In the genomic region with DNA sequence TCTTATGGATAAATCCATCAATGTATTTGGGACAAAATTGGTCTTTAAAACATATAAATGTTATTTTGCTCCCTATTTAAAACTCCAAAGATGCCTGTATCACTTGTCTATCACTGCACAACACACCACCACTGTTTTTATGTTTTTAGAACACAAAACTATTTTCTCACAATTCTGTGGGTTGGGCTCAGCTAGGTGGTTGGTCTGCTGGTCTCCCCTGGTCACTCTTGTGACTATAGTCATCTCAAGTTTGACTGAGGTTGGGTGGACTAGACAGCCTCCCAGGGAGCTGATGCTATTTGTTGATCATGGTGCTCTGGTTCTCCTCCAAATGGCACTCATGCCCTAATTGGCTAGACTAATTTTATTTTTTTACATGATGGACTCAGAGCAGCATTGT, we compare ENCODE assay signal across 42 cellular contexts. TPM values are rescaled to one million over a fixed set of nuclear protein-coding genes. Genes with fewer than 3 reads are reported as not detected.
"Had no signal": no experiment of that assay in that cellular context is flagged by ENCODE, and none has a peak within 500 bp of the region (broad histone marks: within the 10 kb centered on the region; RNA-seq: fewer than 3 reads in every experiment).

No MANE protein-coding gene starts in this region.

- FAIRE-seq: astrocyte, bronchial epithelial cell had no signal

- H3K27me3 Mint-ChIP-seq: activated naive CD4-positive, alpha-beta T cell treated with anti-CD3 and anti-CD28 coated beads, Interleukin-2, amount 10 ng/mL, durations not matched to agents 7 days and 5 days; activated naive CD8-positive, alpha-beta T cell treated with anti-CD3 and anti-CD28 coated beads for 36 hours had no signal

- H3K4me1 Mint-ChIP-seq: activated naive CD4-positive, alpha-beta T cell treated with anti-CD3 and anti-CD28 coated beads, Interleukin-2, amount 10 ng/mL, durations not matched to agents 7 days and 5 days; activated naive CD4-positive, alpha-beta T cell treated with anti-CD3 and anti-CD28 coated beads, Interleukin-2, amount 50 U/mL, for 24 hours; activated naive CD8-positive, alpha-beta T cell treated with anti-CD3 and anti-CD28 coated beads for 36 hours; activated naive CD8-positive, alpha-beta T cell treated with anti-CD3 and anti-CD28 coated beads, Interleukin-2, amount 10 ng/mL, durations not matched to agents 7 days and 5 days; activated naive CD8-positive, alpha-beta T cell treated with anti-CD3 and anti-CD28 coated beads, Interleukin-2, amount 50 U/mL, for 24 hours; activated T-helper 17 cell treated with anti-CD3 and anti-CD28 coated beads, Interleukin-2, amount 50 U/mL, for 72 hours; brain; central memory CD8-positive, alpha-beta T cell had no signal

- H3K36me3 ChIP-seq: adrenal gland, ascending aorta, brain microvascular endothelial cell, breast epithelium, cardiac muscle cell had no signal

- DNase-seq: activated effector memory CD4-positive, alpha-beta T cell treated with anti-CD3 and anti-CD28 coated beads, Interleukin-2, amount 50 U/mL, for 16 hours; activated effector memory CD4-positive, alpha-beta T cell treated with Interleukin-2 at 50 U/mL for 16 hours; activated gamma-delta T cell; activated gamma-delta T cell treated with Interleukin-2 at 50 U/mL for 16 hours; activated naive CD4-positive, alpha-beta T cell; activated naive CD4-positive, alpha-beta T cell treated with anti-CD3 and anti-CD28 coated beads for 36 hours; activated naive CD4-positive, alpha-beta T cell treated with anti-CD3 and anti-CD28 coated beads, Interleukin-2, amount 10 ng/mL, durations not matched to agents 7 days and 5 days; activated naive CD4-positive, alpha-beta T cell treated with anti-CD3 and anti-CD28 coated beads, Interleukin-2, amount 50 U/mL, for 16 hours; activated naive CD4-positive, alpha-beta T cell treated with Interleukin-2 at 50 U/mL for 16 hours; activated naive CD8-positive, alpha-beta T cell treated with anti-CD3 and anti-CD28 coated beads for 36 hours; activated naive CD8-positive, alpha-beta T cell treated with anti-CD3 and anti-CD28 coated beads, Interleukin-2, amount 10 ng/mL, durations not matched to agents 7 days and 5 days; activated naive CD8-positive, alpha-beta T cell treated with anti-CD3 and anti-CD28 coated beads, Interleukin-2, amount 50 U/mL, for 24 hours; activated T-cell treated with anti-CD3 and anti-CD28 coated beads, Interleukin-2, amount 50 U/mL, for 1 hour; activated T-cell treated with anti-CD3 and anti-CD28 coated beads, Interleukin-2, amount 50 U/mL, for 24 hours; activated T-cell treated with anti-CD3 and anti-CD28 coated beads, Interleukin-2, amount 50 U/mL, for 4 hours; activated T-cell treated with anti-CD3 and anti-CD28 coated beads, Interleukin-2, amount 50 U/mL, for 48 hours; activated T-cell treated with anti-CD3 and anti-CD28 coated beads, Interleukin-2, amount 50 U/mL, for 72 hours; adrenal gland; amniotic stem cell; amygdala; anterior cingulate cortex; aorta; body of pancreas; brain microvascular endothelial cell; caudate nucleus; central memory CD4-positive, alpha-beta T cell; cerebellar nuclear complex had no signal

- H3K9me3 ChIP-seq: adrenal gland, ascending aorta, body of pancreas, breast epithelium had no signal

- H3K4me1 ChIP-seq: adrenal gland, ascending aorta, breast epithelium had no signal

- ATAC-seq: activated naive CD4-positive, alpha-beta T cell treated with anti-CD3 and anti-CD28 coated beads, Interleukin-2, amount 50 U/mL, for 72 hours; activated naive CD8-positive, alpha-beta T cell treated with anti-CD3 and anti-CD28 coated beads, Interleukin-2, amount 50 U/mL, for 24 hours; activated T-cell treated with anti-CD3 and anti-CD28 coated beads, Interleukin-2, amount 50 U/mL, for 4 hours; activated T-cell treated with anti-CD3 and anti-CD28 coated beads, Interleukin-2, amount 50 U/mL, for 72 hours; activated T-helper 17 cell treated with anti-CD3 and anti-CD28 coated beads, Interleukin-2, amount 50 U/mL, for 72 hours; body of pancreas had no signal

- H3K36me3 Mint-ChIP-seq: activated naive CD4-positive, alpha-beta T cell treated with anti-CD3 and anti-CD28 coated beads, Interleukin-2, amount 10 ng/mL, durations not matched to agents 7 days and 5 days; activated naive CD4-positive, alpha-beta T cell treated with anti-CD3 and anti-CD28 coated beads, Interleukin-2, amount 50 U/mL, for 24 hours; activated naive CD4-positive, alpha-beta T cell treated with anti-CD3 and anti-CD28 coated beads, Interleukin-2, amount 50 U/mL, for 72 hours; activated naive CD8-positive, alpha-beta T cell; activated naive CD8-positive, alpha-beta T cell treated with anti-CD3 and anti-CD28 coated beads for 36 hours; activated naive CD8-positive, alpha-beta T cell treated with anti-CD3 and anti-CD28 coated beads, Interleukin-2, amount 10 ng/mL, durations not matched to agents 7 days and 5 days; brain had no signal

- H3K27ac ChIP-seq: ascending aorta, body of pancreas, brain microvascular endothelial cell, breast epithelium, cardiac muscle cell had no signal

- H3K27ac Mint-ChIP-seq: activated naive CD4-positive, alpha-beta T cell treated with anti-CD3 and anti-CD28 coated beads for 36 hours; activated naive CD4-positive, alpha-beta T cell treated with anti-CD3 and anti-CD28 coated beads, Interleukin-2, amount 10 ng/mL, durations not matched to agents 7 days and 5 days; activated naive CD4-positive, alpha-beta T cell treated with anti-CD3 and anti-CD28 coated beads, Interleukin-2, amount 50 U/mL, for 24 hours; activated naive CD4-positive, alpha-beta T cell treated with anti-CD3 and anti-CD28 coated beads, Interleukin-2, amount 50 U/mL, for 72 hours; activated naive CD8-positive, alpha-beta T cell; activated naive CD8-positive, alpha-beta T cell treated with anti-CD3 and anti-CD28 coated beads for 36 hours; activated naive CD8-positive, alpha-beta T cell treated with anti-CD3 and anti-CD28 coated beads, Interleukin-2, amount 10 ng/mL, durations not matched to agents 7 days and 5 days; activated naive CD8-positive, alpha-beta T cell treated with anti-CD3 and anti-CD28 coated beads, Interleukin-2, amount 50 U/mL, for 24 hours; activated T-cell treated with anti-CD3 and anti-CD28 coated beads, Interleukin-2, amount 50 U/mL, for 24 hours; activated T-cell treated with anti-CD3 and anti-CD28 coated beads, Interleukin-2, amount 50 U/mL, for 72 hours; activated T-helper 1 cell treated with anti-CD3 and anti-CD28 coated beads, Interleukin-12 subunit alpha, Interleukin-12 subunit beta, Interleukin-2, Interleukin-4 antibody, amounts not matched to agents 30 ng/mL and 10 ng/mL and 1 ng/mL, durations not matched to agents 14 hours and 24 hours and 36 hours; activated T-helper 17 cell treated with anti-CD3 and anti-CD28 coated beads, Interleukin-2, amount 50 U/mL, for 72 hours; activated T-helper 2 cell treated with anti-CD3 and anti-CD28 coated beads, Interferon-gamma antibody, Interleukin-2, Interleukin-4, amounts not matched to agents 10 μg/mL and 5 μg/mL and 100 μg/mL, durations not matched to agents 14 hours and 24 hours and 36 hours; brain had no signal

- H3K27me3 ChIP-seq: adrenal gland, ascending aorta, body of pancreas, brain microvascular endothelial cell, breast epithelium, cardiac muscle cell had no signal

- H3K4me3 ChIP-seq: adrenal gland, ascending aorta, body of pancreas, breast epithelium, cardiac muscle cell had no signal

- H3K4me3 Mint-ChIP-seq: activated naive CD4-positive, alpha-beta T cell treated with anti-CD3 and anti-CD28 coated beads for 36 hours; activated naive CD4-positive, alpha-beta T cell treated with anti-CD3 and anti-CD28 coated beads, Interleukin-2, amount 10 ng/mL, durations not matched to agents 7 days and 5 days; activated naive CD4-positive, alpha-beta T cell treated with anti-CD3 and anti-CD28 coated beads, Interleukin-2, amount 50 U/mL, for 24 hours; activated naive CD8-positive, alpha-beta T cell; activated naive CD8-positive, alpha-beta T cell treated with anti-CD3 and anti-CD28 coated beads for 36 hours; activated naive CD8-positive, alpha-beta T cell treated with anti-CD3 and anti-CD28 coated beads, Interleukin-2, amount 10 ng/mL, durations not matched to agents 7 days and 5 days; activated naive CD8-positive, alpha-beta T cell treated with anti-CD3 and anti-CD28 coated beads, Interleukin-2, amount 50 U/mL, for 24 hours; activated T-cell treated with anti-CD3 and anti-CD28 coated beads, Interleukin-2, amount 50 U/mL, for 24 hours; activated T-cell treated with anti-CD3 and anti-CD28 coated beads, Interleukin-2, amount 50 U/mL, for 4 hours; activated T-cell treated with anti-CD3 and anti-CD28 coated beads, Interleukin-2, amount 50 U/mL, for 72 hours; activated T-helper 1 cell treated with anti-CD3 and anti-CD28 coated beads, Interleukin-12 subunit alpha, Interleukin-12 subunit beta, Interleukin-2, Interleukin-4 antibody, amounts not matched to agents 30 ng/mL and 10 ng/mL and 1 ng/mL, durations not matched to agents 14 hours and 24 hours and 36 hours; activated T-helper 17 cell treated with anti-CD3 and anti-CD28 coated beads, Interleukin-2, amount 50 U/mL, for 72 hours; brain; central memory CD8-positive, alpha-beta T cell had no signal

- H3K9me3 Mint-ChIP-seq: activated naive CD4-positive, alpha-beta T cell treated with anti-CD3 and anti-CD28 coated beads for 36 hours; activated naive CD4-positive, alpha-beta T cell treated with anti-CD3 and anti-CD28 coated beads, Interleukin-2, amount 50 U/mL, for 24 hours; activated naive CD4-positive, alpha-beta T cell treated with anti-CD3 and anti-CD28 coated beads, Interleukin-2, amount 50 U/mL, for 72 hours; activated naive CD8-positive, alpha-beta T cell treated with anti-CD3 and anti-CD28 coated beads for 36 hours; activated naive CD8-positive, alpha-beta T cell treated with anti-CD3 and anti-CD28 coated beads, Interleukin-2, amount 50 U/mL, for 24 hours; activated T-cell treated with anti-CD3 and anti-CD28 coated beads, Interleukin-2, amount 50 U/mL, for 24 hours; activated T-cell treated with anti-CD3 and anti-CD28 coated beads, Interleukin-2, amount 50 U/mL, for 4 hours; activated T-cell treated with anti-CD3 and anti-CD28 coated beads, Interleukin-2, amount 50 U/mL, for 72 hours; activated T-helper 1 cell treated with anti-CD3 and anti-CD28 coated beads, Interleukin-12 subunit alpha, Interleukin-12 subunit beta, Interleukin-2, Interleukin-4 antibody, amounts not matched to agents 30 ng/mL and 10 ng/mL and 1 ng/mL, durations not matched to agents 14 hours and 24 hours and 36 hours; activated T-helper 17 cell treated with anti-CD3 and anti-CD28 coated beads, Interleukin-2, amount 50 U/mL, for 72 hours; activated T-helper 2 cell treated with anti-CD3 and anti-CD28 coated beads, Interferon-gamma antibody, Interleukin-2, Interleukin-4, amounts not matched to agents 10 μg/mL and 5 μg/mL and 100 μg/mL, durations not matched to agents 14 hours and 24 hours and 36 hours; central memory CD8-positive, alpha-beta T cell had no signal

RNA-seq across cellular contexts. Expression of gene NR1H4, which starts 39.5 kb away (rescaled TPM):
- total RNA-seq: activated naive CD4-positive, alpha-beta T cell treated with anti-CD3 and anti-CD28 coated beads for 36 hours; activated naive CD4-positive, alpha-beta T cell treated with anti-CD3 and anti-CD28 coated beads, Interleukin-2, amount 50 U/mL, for 72 hours; activated naive CD8-positive, alpha-beta T cell treated with anti-CD3 and anti-CD28 coated beads for 36 hours; activated naive CD8-positive, alpha-beta T cell treated with anti-CD3 and anti-CD28 coated beads, Interleukin-2, amount 10 ng/mL, durations not matched to agents 7 days and 5 days; activated T-cell treated with anti-CD3 and anti-CD28 coated beads, Interleukin-2, amount 50 U/mL, for 72 hours; activated T-helper 1 cell treated with anti-CD3 and anti-CD28 coated beads, Interleukin-12 subunit alpha, Interleukin-12 subunit beta, Interleukin-2, Interleukin-4 antibody, amounts not matched to agents 30 ng/mL and 10 ng/mL and 1 ng/mL, durations not matched to agents 14 hours and 24 hours and 36 hours; activated T-helper 17 cell treated with anti-CD3 and anti-CD28 coated beads, Interleukin-2, amount 50 U/mL, for 72 hours; activated T-helper 2 cell treated with anti-CD3 and anti-CD28 coated beads, Interferon-gamma antibody, Interleukin-2, Interleukin-4, amounts not matched to agents 10 μg/mL and 5 μg/mL and 100 μg/mL, durations not matched to agents 14 hours and 24 hours and 36 hours; aorta; astrocyte; bronchial epithelial cell; cardiac muscle cell; cardiac septum; chondrocyte had no signal
- polyA plus RNA-seq: cardiac muscle cell had no signal
